In genomic region chr19:50820549-50821247, GRCh38 we compare ENCODE assay signal across 9 cellular contexts. TPM values are rescaled to one million over a fixed set of nuclear protein-coding genes. Genes with fewer than 3 reads are reported as not detected.
DNase-seq lines count a peak whose midpoint lies in the region; ATAC-seq, FAIRE-seq and TF ChIP-seq lines count a peak whose summit lies in the region.
"Had no signal": no experiment of that assay in that cellular context is flagged by ENCODE, and none has a peak within 500 bp of the region (broad histone marks: within the 10 kb centered on the region; RNA-seq: fewer than 3 reads in every experiment).

No MANE protein-coding gene starts in this region.

- no peak overlapping the region for H3K18ac ChIP-seq in neuronal stem cell (ENCODE audit: low read length)

- 0 out of 2 replicates have a peak, but pooled peaks have one; percentile 37 for TF ChIP-seq POLR2A in K562 (conservative IDR thresholded peaks at IDR 0.05)

- no peaks in the 10 kb centered on the region for H4K20me1 ChIP-seq in K562 (replicated peaks; ENCODE audit: control insufficient read depth, insufficient read depth, low read length)

- H3K27ac ChIP-seq in HUES64 (ENCODE audit: low read depth, low read length): no peak overlapping the region
- peak overlapping the region; percentile 74 for H3K27ac ChIP-seq in K562 (ENCODE audit: extremely low read depth, low read depth, low read length)
- H3K27ac ChIP-seq in neuronal stem cell (replicated peaks; ENCODE audit: low read length): no peak overlapping the region
- H3K27ac ChIP-seq: foreskin keratinocyte had no signal

- H4K91ac ChIP-seq in neuronal stem cell (ENCODE audit: low read depth, low read length, poor library complexity): no peak overlapping the region

- FAIRE-seq in K562 (lab: Jason Lieb, UNC): peak; percentile 69

- peaks cover 2% of the 10 kb centered on the region for H3K9me1 ChIP-seq in K562 (ENCODE audit: control insufficient read depth, insufficient read depth, low read length)

- no peak overlapping the region for H2BK5ac ChIP-seq in neuronal stem cell (ENCODE audit: low read length)

- H2AFZ ChIP-seq in K562 (ENCODE audit: low read depth, low read length): peak overlapping the region; percentile 92
- H2AFZ ChIP-seq in neuronal stem cell (ENCODE audit: low read length): peak overlapping the region; percentile 64

- no peak overlapping the region for H2BK15ac ChIP-seq in neuronal stem cell (ENCODE audit: low read length)

- no peak overlapping the region for H2BK120ac ChIP-seq in neuronal stem cell (ENCODE audit: low read depth, low read length)

- H3K4me1 ChIP-seq in HUES64 (ENCODE audit: insufficient read depth, low read length): no peaks in the 10 kb centered on the region
- peaks cover 57 to 77% of the 10 kb centered on the region in 2 experiments for H3K4me1 ChIP-seq in K562 (replicated peaks in 1 of 2; ENCODE audit: control insufficient read depth in 2 of 2, insufficient read depth in 2 of 2, low read length in 2 of 2)
- H3K4me1 ChIP-seq in neuronal stem cell (ENCODE audit: control insufficient read depth in 2 of 2, insufficient read depth in 1 of 2, low read depth in 1 of 2, low read length in 2 of 2): peaks cover 0 to 3% of the 10 kb centered on the region in 2 donors
- H3K4me1 ChIP-seq: foreskin keratinocyte had no signal

- H3K9ac ChIP-seq in HUES64 (ENCODE audit: low read depth, low read length) (no peak overlapping the region), K562 (ENCODE audit: insufficient read depth in 1 of 2, low read depth in 2 of 2, low read length in 2 of 2) (peak overlapping the region; percentile 66 to 83; a peak in 3 of 4 replicates), neuronal stem cell (ENCODE audit: low read depth, low read length, poor library complexity) (no peak overlapping the region)

- no peaks in the 10 kb centered on the region for H3K79me1 ChIP-seq in neuronal stem cell (ENCODE audit: low read depth, low read length)

- TF ChIP-seq CTCF in GM10248 (IDR thresholded peaks at IDR 0.05; ENCODE audit: control extremely low read depth, extremely low read depth, low read depth, missing control alignments): no peak
- no peak for TF ChIP-seq CTCF in K562 (IDR thresholded peaks at IDR 0.05 in 2 of 3, conservative IDR thresholded peaks at IDR 0.05 in 1 of 3; ENCODE audit: insufficient read depth in 2 of 3, low read depth in 1 of 3, low read length in 3 of 3)

- no peak overlapping the region for H3K14ac ChIP-seq in neuronal stem cell (ENCODE audit: low read length)

- POLR2A ChIA-PET in GM10248 (lab: Yijun Ruan, JAX): interaction anchor here (0.5 to 1.1 kb wide), 2 partner anchors 14 to 68 kb away, joined by 3 read pairs; no protein-coding TSS in a partner anchor
- POLR2A ChIA-PET in K562 (lab: Yijun Ruan, JAX): interaction anchor here (0.6 to 8.6 kb wide), 9 partner anchors 9 to 89 kb away, joined by 3 to 70 read pairs (median 3); partner anchors contain the start of gene KLK15

- H4K8ac ChIP-seq in neuronal stem cell (ENCODE audit: low read depth, low read length): no peak overlapping the region

- H3K4me3 ChIP-seq in HUES64 (ENCODE audit: low read length): peak overlapping the region; percentile 45
- peak overlapping the region; percentile 25; the same call in 1 of the 2 replicates for H3K4me3 ChIP-seq in K562
- no peak overlapping the region for H3K4me3 ChIP-seq in neuronal stem cell (ENCODE audit: low read length in 2 of 2)

- peaks cover 59% of the 10 kb centered on the region for H3K27me3 ChIP-seq in HUES64 (ENCODE audit: insufficient read depth, low read length)
- no peaks in the 10 kb centered on the region for H3K27me3 ChIP-seq in K562 (ENCODE audit: control insufficient read depth in 2 of 2, insufficient read depth in 2 of 2, low read length in 2 of 2)
- H3K27me3 ChIP-seq in neuronal stem cell (ENCODE audit: control insufficient read depth in 3 of 3, insufficient read depth in 3 of 3, low read depth in 1 of 3, low read length in 3 of 3): peaks cover 10 to 83% (median 53%) of the 10 kb centered on the region in 3 experiments

- H3K9me3 ChIP-seq in HUES64 (ENCODE audit: insufficient read depth, low read depth, low read length) (no peaks in the 10 kb centered on the region), K562 (replicated peaks; ENCODE audit: control insufficient read depth, insufficient read depth, low read depth, low read length) (no peaks in the 10 kb centered on the region), neuronal stem cell (replicated peaks in 1 of 2; ENCODE audit: control insufficient read depth in 2 of 2, insufficient read depth in 1 of 2, low read depth in 1 of 2, low read length in 2 of 2) (peaks cover 0 to under 1% of the 10 kb centered on the region in 2 donors)

- DNase-seq in GM10248 (ENCODE audit: extremely low spot score): peak; percentile 77
- DNase-seq in K562 (ENCODE audit: extremely low read depth in 1 of 4, low spot score in 3 of 4): peak; percentile 78 to 87 (median 85)
- DNase-seq in neuronal stem cell (ENCODE audit: low spot score): no peak
- no peak for DNase-seq in stimulated activated naive CD4-positive, alpha-beta T cell (lab: John Stamatoyannopoulos, UW)
- DNase-seq: foreskin keratinocyte had no signal

- no peak for TF ChIP-seq RAD21 in K562 (CRISPR knock-in tag; conservative IDR thresholded peaks at IDR 0.05 in 1 of 2, IDR thresholded peaks at IDR 0.05 in 1 of 2)

- H3K4me2 ChIP-seq in K562 (ENCODE audit: insufficient read depth, low read length): peak overlapping the region; percentile 79
- H3K4me2 ChIP-seq in neuronal stem cell (ENCODE audit: insufficient read depth, low read length, poor library complexity, severe bottlenecking): peak overlapping the region; percentile 14

- 0 out of 3 replicates have a peak, but pooled peaks cover 6% of the 10 kb centered on the region for H3K79me2 ChIP-seq in K562 (ENCODE audit: control insufficient read depth, insufficient read depth, low read length)

- no peak overlapping the region for H2BK12ac ChIP-seq in neuronal stem cell (ENCODE audit: low read length)

- H3K4ac ChIP-seq in neuronal stem cell (ENCODE audit: low read length): no peak overlapping the region

- BruUV-seq in K562 (replicated peaks; lab: Mats Ljungman, UMichigan): no TSS peak

- peak; percentile 57 for ATAC-seq in K562
- ATAC-seq in HG02588 (IDR thresholded peaks at IDR 0.05; ENCODE audit: unreplicated experiment): no peak
- no peak for ATAC-seq in HG02852 (IDR thresholded peaks at IDR 0.05; ENCODE audit: unreplicated experiment)
- ATAC-seq: foreskin keratinocyte had no signal

- no peak overlapping the region for H2AK5ac ChIP-seq in neuronal stem cell (ENCODE audit: low read depth, low read length)

- no peak for TF ChIP-seq EP300 in K562 (IDR thresholded peaks at IDR 0.05; ENCODE audit: low read length)

- in situ Hi-C loops in K562 (cut with MboI): no loop called here

- 25% methylated on average over 19 of the region's 21 CpGs for WGBS in HUES64
- WGBS in K562 (ENCODE audit: insufficient coverage, low coverage, missing lambda C conversion rate): 4% methylated on average over 9 of the region's 21 CpGs
- no CpG with 5 or more reads among the region's 21 CpGs for WGBS in neuronal stem cell (ENCODE audit: extremely low coverage in 2 of 2, insufficient read length in 2 of 2, insufficient replicate concordance in 1 of 2), 2 donors

- H3K36me3 ChIP-seq in HUES64 (ENCODE audit: insufficient read depth, low read length) (no peaks in the 10 kb centered on the region), K562 (ENCODE audit: control insufficient read depth, insufficient read depth, low read length) (no peaks in the 10 kb centered on the region), neuronal stem cell (replicated peaks in 1 of 2; ENCODE audit: control insufficient read depth in 2 of 2, insufficient read depth in 2 of 2, low read length in 2 of 2) (no peaks in the 10 kb centered on the region)

- intact Hi-C loops in K562 (cut with micrococcal nuclease): no loop called here

- CTCF ChIA-PET in GM10248 (lab: Yijun Ruan, JAX): interaction anchor here (1.0 to 3.3 kb wide), 3 partner anchors 9 to 102 kb away, joined by 3 to 13 read pairs (median 4); no protein-coding TSS in a partner anchor
- CTCF ChIA-PET in K562 (lab: Yijun Ruan, JAX; ENCODE audit: low intra/inter-chr PET ratio): no interaction called here

- H3K23ac ChIP-seq in neuronal stem cell (ENCODE audit: low read depth, low read length, poor library complexity): no peak overlapping the region

RNA-seq across cellular contexts. Expression of gene KLK1, which starts 2.9 kb away (rescaled TPM):
- polyA plus RNA-seq in HUES64 (2013, experiment 1 of 2): 1.1 TPM
- 1.1 TPM for polyA plus RNA-seq in HUES64 (2013, experiment 2 of 2)
- 12.6 and 15.0 TPM in 2 replicates for total RNA-seq in K562 (2011; cell fraction: chromatin; rRNA removed; ENCODE audit: low replicate concordance)
- 8.7 and 9.7 TPM in 2 replicates for total RNA-seq in K562 (2011; cell fraction: nucleolus; rRNA removed)
- 14.8 and 17.8 TPM in 2 replicates for total RNA-seq in K562 (2011; cell fraction: nucleoplasm; rRNA removed)
- total RNA-seq in K562 (2014; rRNA removed) (1.2 and 3.1 TPM in 2 replicates), K562 (2014; rRNA removed; fragmentation: Illumina TruSeq; extraction: Trizol) (1.5 TPM in 2 replicates), K562 (2015; rRNA removed; fragmentation: Illumina TruSeq; extraction: Trizol) (0.87 and 1.3 TPM in 2 replicates), K562 (2021) (9.3 and 11.7 TPM in 2 replicates)
- polyA plus RNA-seq in K562 (2011; rRNA removed) (9.6 and 13.5 TPM in 2 replicates), K562 (2014; fragmentation: Illumina TruSeq; extraction: Trizol) (14.3 and 15.4 TPM in 2 replicates), K562 (2014; fragmentation: Nextera tagmentation; extraction: Ambion mirVana) (10 to 100 TPM in 1 of 2 experiments, 1 to 10 TPM in 1; 9.1 to 10.3 TPM), K562 (2014; rRNA removed) (5.3 and 9.8 TPM in 2 replicates)
- 16.9 and 24.1 TPM in 2 replicates for polyA plus RNA-seq in K562 (2011; cell fraction: cytosol; rRNA removed)
- polyA plus RNA-seq in K562 (2011; cell fraction: nucleus; rRNA removed): 23.3 and 36.6 TPM in 2 replicates
- polyA plus RNA-seq in K562 (2012): 13.7 and 31.9 TPM in 2 replicates
- polyA minus RNA-seq in K562 (2011; rRNA and poly(A)+ RNA removed): 8.6 and 11.7 TPM in 2 replicates
- 8.4 and 11.9 TPM in 2 replicates for polyA minus RNA-seq in K562 (2011; cell fraction: cytosol; rRNA and poly(A)+ RNA removed)
- 7.9 and 10.4 TPM in 2 replicates for polyA minus RNA-seq in K562 (2011; cell fraction: nucleus; rRNA and poly(A)+ RNA removed)
- not detected for polyA plus RNA-seq in neuronal stem cell (2013, experiment 1 of 2)
- not detected for polyA plus RNA-seq in neuronal stem cell (2013, experiment 2 of 2)

RNA-seq across cellular contexts. Expression of gene KLK15, which starts 12.7 kb away (rescaled TPM):
- not detected for polyA plus RNA-seq in HUES64 (2013, experiment 1 of 2)
- not detected for polyA plus RNA-seq in HUES64 (2013, experiment 2 of 2)
- total RNA-seq in K562 (2011; cell fraction: chromatin; rRNA removed; ENCODE audit: low replicate concordance): not detected in 2 replicates
- not detected in 2 replicates for total RNA-seq in K562 (2011; cell fraction: nucleolus; rRNA removed)
- total RNA-seq in K562 (2011; cell fraction: nucleoplasm; rRNA removed): not detected in 2 replicates
- total RNA-seq in K562 (2014; rRNA removed) (not detected in 2 replicates), K562 (2014; rRNA removed; fragmentation: Illumina TruSeq; extraction: Trizol) (not detected in 2 replicates), K562 (2015; rRNA removed; fragmentation: Illumina TruSeq; extraction: Trizol) (not detected in 2 replicates), K562 (2021) (not detected in 2 replicates)
- polyA plus RNA-seq in K562 (2011; rRNA removed) (not detected in 2 replicates), K562 (2014; fragmentation: Illumina TruSeq; extraction: Trizol) (not detected in 2 replicates), K562 (2014; fragmentation: Nextera tagmentation; extraction: Ambion mirVana) (not detected), K562 (2014; rRNA removed) (not detected in 2 replicates)
- polyA plus RNA-seq in K562 (2011; cell fraction: cytosol; rRNA removed): not detected in 2 replicates
- polyA plus RNA-seq in K562 (2011; cell fraction: nucleus; rRNA removed): not detected in 2 replicates
- not detected in 2 replicates for polyA plus RNA-seq in K562 (2012)
- not detected in 2 replicates for polyA minus RNA-seq in K562 (2011; rRNA and poly(A)+ RNA removed)
- polyA minus RNA-seq in K562 (2011; cell fraction: cytosol; rRNA and poly(A)+ RNA removed): not detected in 2 replicates
- not detected in 2 replicates for polyA minus RNA-seq in K562 (2011; cell fraction: nucleus; rRNA and poly(A)+ RNA removed)
- polyA plus RNA-seq in neuronal stem cell (2013, experiment 1 of 2): not detected
- polyA plus RNA-seq in neuronal stem cell (2013, experiment 2 of 2): not detected
- total RNA-seq: foreskin keratinocyte, posterior vena cava had no signal
- polyA plus RNA-seq: foreskin keratinocyte had no signal

RNA-seq across cellular contexts. Expression of gene ACP4, which starts 30.5 kb away (rescaled TPM):
- polyA plus RNA-seq in HUES64 (2013, experiment 1 of 2): not detected
- not detected for polyA plus RNA-seq in HUES64 (2013, experiment 2 of 2)
- total RNA-seq in K562 (2011; cell fraction: chromatin; rRNA removed; ENCODE audit: low replicate concordance): not detected in 2 replicates
- not detected in 2 replicates for total RNA-seq in K562 (2011; cell fraction: nucleolus; rRNA removed)
- total RNA-seq in K562 (2011; cell fraction: nucleoplasm; rRNA removed): not detected in 2 replicates
- total RNA-seq in K562 (2014; rRNA removed): not detected in 2 replicates
- total RNA-seq in K562 (2014; rRNA removed; fragmentation: Illumina TruSeq; extraction: Trizol): not detected in 2 replicates
- not detected in 2 replicates for total RNA-seq in K562 (2015; rRNA removed; fragmentation: Illumina TruSeq; extraction: Trizol)
- total RNA-seq in K562 (2021): not detected in 2 replicates
- not detected in 2 replicates for polyA plus RNA-seq in K562 (2011; rRNA removed)
- not detected in 2 replicates for polyA plus RNA-seq in K562 (2011; cell fraction: cytosol; rRNA removed)
- polyA plus RNA-seq in K562 (2011; cell fraction: nucleus; rRNA removed): not detected in 2 replicates
- not detected in 2 replicates for polyA plus RNA-seq in K562 (2012)
- not detected in 2 replicates for polyA plus RNA-seq in K562 (2014; fragmentation: Illumina TruSeq; extraction: Trizol)
- polyA plus RNA-seq in K562 (2014; fragmentation: Nextera tagmentation; extraction: Ambion mirVana): not detected
- not detected in 2 replicates for polyA plus RNA-seq in K562 (2014; rRNA removed)
- polyA minus RNA-seq in K562 (2011; rRNA and poly(A)+ RNA removed): not detected in 2 replicates
- polyA minus RNA-seq in K562 (2011; cell fraction: cytosol; rRNA and poly(A)+ RNA removed): not detected in 2 replicates
- not detected in 2 replicates for polyA minus RNA-seq in K562 (2011; cell fraction: nucleus; rRNA and poly(A)+ RNA removed)
- not detected for polyA plus RNA-seq in neuronal stem cell (2013, experiment 1 of 2)
- polyA plus RNA-seq in neuronal stem cell (2013, experiment 2 of 2): not detected
- total RNA-seq: foreskin keratinocyte, posterior vena cava had no signal
- polyA plus RNA-seq: foreskin keratinocyte had no signal

RNA-seq across cellular contexts. Expression of gene KLK3, which starts 34.0 kb away (rescaled TPM):
- not detected for polyA plus RNA-seq in HUES64 (2013, experiment 1 of 2)
- polyA plus RNA-seq in HUES64 (2013, experiment 2 of 2): not detected
- total RNA-seq in K562 (2011; cell fraction: chromatin; rRNA removed; ENCODE audit: low replicate concordance): not detected in 2 replicates
- total RNA-seq in K562 (2011; cell fraction: nucleolus; rRNA removed): not detected in 2 replicates
- not detected in 2 replicates for total RNA-seq in K562 (2011; cell fraction: nucleoplasm; rRNA removed)
- total RNA-seq in K562 (2014; rRNA removed): not detected in 2 replicates
- total RNA-seq in K562 (2014; rRNA removed; fragmentation: Illumina TruSeq; extraction: Trizol): not detected in 2 replicates
- not detected in 2 replicates for total RNA-seq in K562 (2015; rRNA removed; fragmentation: Illumina TruSeq; extraction: Trizol)
- not detected in 2 replicates for total RNA-seq in K562 (2021)
- polyA plus RNA-seq in K562 (2011; rRNA removed): not detected in 2 replicates
- polyA plus RNA-seq in K562 (2011; cell fraction: cytosol; rRNA removed): not detected in 2 replicates
- polyA plus RNA-seq in K562 (2011; cell fraction: nucleus; rRNA removed): not detected in 2 replicates
- not detected in 2 replicates for polyA plus RNA-seq in K562 (2012)
- not detected in 2 replicates for polyA plus RNA-seq in K562 (2014; fragmentation: Illumina TruSeq; extraction: Trizol)
- polyA plus RNA-seq in K562 (2014; fragmentation: Nextera tagmentation; extraction: Ambion mirVana): not detected
- polyA plus RNA-seq in K562 (2014; rRNA removed): not detected in 2 replicates
- polyA minus RNA-seq in K562 (2011; rRNA and poly(A)+ RNA removed): not detected in 2 replicates
- not detected in 2 replicates for polyA minus RNA-seq in K562 (2011; cell fraction: cytosol; rRNA and poly(A)+ RNA removed)
- not detected in 2 replicates for polyA minus RNA-seq in K562 (2011; cell fraction: nucleus; rRNA and poly(A)+ RNA removed)
- polyA plus RNA-seq in neuronal stem cell (2013, experiment 1 of 2): not detected
- not detected for polyA plus RNA-seq in neuronal stem cell (2013, experiment 2 of 2)
- total RNA-seq: foreskin keratinocyte, posterior vena cava had no signal
- polyA plus RNA-seq: foreskin keratinocyte had no signal

RNA-seq across cellular contexts. Expression of gene GPR32, which starts 50.4 kb away (rescaled TPM):
- polyA plus RNA-seq in HUES64 (2013, experiment 1 of 2): not detected
- polyA plus RNA-seq in HUES64 (2013, experiment 2 of 2): not detected
- total RNA-seq in K562 (2011; cell fraction: chromatin; rRNA removed; ENCODE audit: low replicate concordance): not detected in 2 replicates
- total RNA-seq in K562 (2011; cell fraction: nucleolus; rRNA removed): not detected in 2 replicates
- total RNA-seq in K562 (2011; cell fraction: nucleoplasm; rRNA removed): not detected in 2 replicates
- total RNA-seq in K562 (2014; rRNA removed) (not detected in 2 replicates), K562 (2014; rRNA removed; fragmentation: Illumina TruSeq; extraction: Trizol) (not detected in 2 replicates), K562 (2015; rRNA removed; fragmentation: Illumina TruSeq; extraction: Trizol) (not detected in 2 replicates), K562 (2021) (0.18 TPM in 1 of 2 replicates, not detected in the other)
- polyA plus RNA-seq in K562 (2011; rRNA removed) (not detected in 2 replicates), K562 (2014; fragmentation: Illumina TruSeq; extraction: Trizol) (not detected in 2 replicates), K562 (2014; fragmentation: Nextera tagmentation; extraction: Ambion mirVana) (not detected), K562 (2014; rRNA removed) (not detected in 2 replicates)
- polyA plus RNA-seq in K562 (2011; cell fraction: cytosol; rRNA removed): not detected in 2 replicates
- polyA plus RNA-seq in K562 (2011; cell fraction: nucleus; rRNA removed): not detected in 2 replicates
- 0.07 and 0.12 TPM in 2 replicates for polyA plus RNA-seq in K562 (2012)
- polyA minus RNA-seq in K562 (2011; rRNA and poly(A)+ RNA removed): not detected in 2 replicates
- polyA minus RNA-seq in K562 (2011; cell fraction: cytosol; rRNA and poly(A)+ RNA removed): not detected in 2 replicates
- not detected in 2 replicates for polyA minus RNA-seq in K562 (2011; cell fraction: nucleus; rRNA and poly(A)+ RNA removed)
- polyA plus RNA-seq in neuronal stem cell (2013, experiment 1 of 2): not detected
- polyA plus RNA-seq in neuronal stem cell (2013, experiment 2 of 2): not detected
- total RNA-seq: foreskin keratinocyte, posterior vena cava had no signal
- polyA plus RNA-seq: foreskin keratinocyte had no signal

Comparison
In these comparisons a context has a peak if more than half of its experiments do, and no peak if none do; other contexts are left out.
1. DNase-seq: peak in GM10248 (single experiment) and K562 (4 of 4); none in neuronal stem cell (single experiment) and stimulated activated naive CD4-positive, alpha-beta T cell (0 of 6).
2. H3K4me3 ChIP-seq: peak in HUES64 (single experiment) and K562 (single experiment); none in neuronal stem cell (0 of 2).
3. H3K9ac ChIP-seq: peak in K562 (2 of 2); none in HUES64 (single experiment) and neuronal stem cell (single experiment).